ENCODE assay signal across 1 cellular context in genomic region chr11:62726156-62727006, GRCh38.
TF ChIP-seq lines count a peak whose summit lies in the region.

No MANE protein-coding gene starts in this region.

TF ChIP-seq in HCT116, 20 proteins besides CTCF, POLR2A, EP300 and RAD21:
- TF ChIP-seq POLR2AphosphoS5 (IDR thresholded peaks at IDR 0.05; ENCODE audit: low read depth, low read length) (no peak), ZFX (IDR thresholded peaks at IDR 0.05) (peak; percentile 99)
